8 cellular contexts compared by ENCODE assay signal in genomic region chr22:36339171-36340065, GRCh38. TPM values are rescaled to one million over a fixed set of nuclear protein-coding genes. Genes with fewer than 3 reads are reported as not detected.
DNase-seq lines count a peak whose midpoint lies in the region; ATAC-seq and TF ChIP-seq lines count a peak whose summit lies in the region.

No MANE protein-coding gene starts in this region.

- POLR2A ChIA-PET in HCT116 (lab: Charles Lee), result no interaction called here

- H3K9me3 ChIP-seq in HCT116 (ENCODE audit: control insufficient read depth in 1 of 2, insufficient read depth in 1 of 2, low read depth in 1 of 2, low read length in 2 of 2), result no peaks in the 10 kb centered on the region

- peak overlapping the region; percentile 92 for H3K27ac Mint-ChIP-seq in activated T-helper 1 cell treated with anti-CD3 and anti-CD28 coated beads, Interleukin-12 subunit alpha, Interleukin-12 subunit beta, Interleukin-2, Interleukin-4 antibody, amounts not matched to agents 30 ng/mL and 10 ng/mL and 1 ng/mL, durations not matched to agents 14 hours and 24 hours and 36 hours
- H3K27ac Mint-ChIP-seq in stimulated activated effector memory CD8-positive, alpha-beta T cell treated with anti-CD3 and anti-CD28 coated beads, Interleukin-12 subunit alpha, Interleukin-12 subunit beta, amount 100 ng/mL, for 72 hours, result peak overlapping the region; percentile 88

- H3K4me3 Mint-ChIP-seq in activated T-helper 1 cell treated with anti-CD3 and anti-CD28 coated beads, Interleukin-12 subunit alpha, Interleukin-12 subunit beta, Interleukin-2, Interleukin-4 antibody, amounts not matched to agents 30 ng/mL and 10 ng/mL and 1 ng/mL, durations not matched to agents 14 hours and 24 hours and 36 hours, result peak overlapping the region; percentile 58
- H3K4me3 Mint-ChIP-seq in stimulated activated effector memory CD8-positive, alpha-beta T cell treated with anti-CD3 and anti-CD28 coated beads, Interleukin-12 subunit alpha, Interleukin-12 subunit beta, amount 100 ng/mL, for 72 hours, result peak overlapping the region; percentile 47

- H3K9ac ChIP-seq in HCT116 (ENCODE audit: low read length), result no peak overlapping the region

- peaks cover 67% of the 10 kb centered on the region for H3K36me3 Mint-ChIP-seq in activated T-helper 1 cell treated with anti-CD3 and anti-CD28 coated beads, Interleukin-12 subunit alpha, Interleukin-12 subunit beta, Interleukin-2, Interleukin-4 antibody, amounts not matched to agents 30 ng/mL and 10 ng/mL and 1 ng/mL, durations not matched to agents 14 hours and 24 hours and 36 hours (ENCODE audit: low read depth)
- peaks cover 100% of the 10 kb centered on the region for H3K36me3 Mint-ChIP-seq in stimulated activated effector memory CD8-positive, alpha-beta T cell treated with anti-CD3 and anti-CD28 coated beads, Interleukin-12 subunit alpha, Interleukin-12 subunit beta, amount 100 ng/mL, for 72 hours

- no peak for ATAC-seq in HCT116
- peak; percentile 69 for ATAC-seq in stimulated activated effector memory CD8-positive, alpha-beta T cell treated with anti-CD3 and anti-CD28 coated beads, Interleukin-12 subunit alpha, Interleukin-12 subunit beta, amount 100 ng/mL, for 72 hours
- ATAC-seq in GM18517 (IDR thresholded peaks at IDR 0.05; ENCODE audit: unreplicated experiment), result no peak
- no peak for ATAC-seq in HG03571 (IDR thresholded peaks at IDR 0.05; ENCODE audit: unreplicated experiment)

- no peak overlapping the region for H3K4me2 ChIP-seq in HCT116 (ENCODE audit: low read length)

- H3K4me3 ChIP-seq in HCT116 (replicated peaks in 1 of 2; ENCODE audit: low read depth in 1 of 2, low read length in 2 of 2) (no peak overlapping the region), foreskin fibroblast (ENCODE audit: low read depth in 1 of 2, low read length in 2 of 2) (no peak overlapping the region)

- no peak for TF ChIP-seq POLR2A in HCT116 (IDR thresholded peaks at IDR 0.05; ENCODE audit: borderline replicate concordance, extremely low read depth, insufficient read depth, insufficient read length)

- H3K27me3 ChIP-seq in HCT116 (ENCODE audit: insufficient read depth, low read length), result no peaks in the 10 kb centered on the region

- H4K20me1 ChIP-seq in HCT116 (ENCODE audit: insufficient read depth), result no peaks in the 10 kb centered on the region

- no peak for DNase-seq in HCT116 (ENCODE audit: low read depth, low spot score)
- DNase-seq in activated T-helper 1 cell treated with anti-CD3 and anti-CD28 coated beads, Interleukin-12 subunit alpha, Interleukin-12 subunit beta, Interleukin-2, Interleukin-4 antibody, amounts not matched to agents 30 ng/mL and 10 ng/mL and 1 ng/mL, durations not matched to agents 14 hours and 24 hours and 36 hours (ENCODE audit: low spot score), result peak; percentile 32
- peak; percentile 76 to 85 for DNase-seq in foreskin fibroblast
- DNase-seq in stimulated activated effector memory CD8-positive, alpha-beta T cell treated with anti-CD3 and anti-CD28 coated beads, Interleukin-12 subunit alpha, Interleukin-12 subunit beta, amount 100 ng/mL, for 72 hours (ENCODE audit: low spot score in 2 of 2), result no peak
- no peak for DNase-seq in NCI-H446 treated with DMSO at 0.1 percent for 48 hours (lab: John Stamatoyannopoulos, UW)
- DNase-seq in NOMO-1 treated with dmso at 0.1 percent for 144 hours (lab: John Stamatoyannopoulos, UW; ENCODE audit: unreplicated experiment), result no peak

- H3K4me1 Mint-ChIP-seq in activated T-helper 1 cell treated with anti-CD3 and anti-CD28 coated beads, Interleukin-12 subunit alpha, Interleukin-12 subunit beta, Interleukin-2, Interleukin-4 antibody, amounts not matched to agents 30 ng/mL and 10 ng/mL and 1 ng/mL, durations not matched to agents 14 hours and 24 hours and 36 hours (ENCODE audit: low read depth), result peaks cover 90% of the 10 kb centered on the region
- H3K4me1 Mint-ChIP-seq in stimulated activated effector memory CD8-positive, alpha-beta T cell treated with anti-CD3 and anti-CD28 coated beads, Interleukin-12 subunit alpha, Interleukin-12 subunit beta, amount 100 ng/mL, for 72 hours, result peaks cover 95% of the 10 kb centered on the region

- no peak for TF ChIP-seq RAD21 in HCT116 (IDR thresholded peaks at IDR 0.05; ENCODE audit: low read depth)

- H3K27ac ChIP-seq in HCT116 (ENCODE audit: low read depth, low read length), result no peak overlapping the region

- H3K27me3 Mint-ChIP-seq in activated T-helper 1 cell treated with anti-CD3 and anti-CD28 coated beads, Interleukin-12 subunit alpha, Interleukin-12 subunit beta, Interleukin-2, Interleukin-4 antibody, amounts not matched to agents 30 ng/mL and 10 ng/mL and 1 ng/mL, durations not matched to agents 14 hours and 24 hours and 36 hours (ENCODE audit: insufficient read depth), result no peaks in the 10 kb centered on the region

- peaks cover 33 to 47% of the 10 kb centered on the region in 2 experiments; a peak in 3 of 4 replicates for H3K36me3 ChIP-seq in HCT116 (ENCODE audit: control insufficient read depth in 1 of 2, insufficient read depth in 2 of 2, low read length in 2 of 2)

- intact Hi-C loops in HCT116 (cut with micrococcal nuclease), result no loop called here
- intact Hi-C loops in activated T-helper 1 cell treated with anti-CD3 and anti-CD28 coated beads, Interleukin-12 subunit alpha, Interleukin-12 subunit beta, Interleukin-2, Interleukin-4 antibody, amounts not matched to agents 30 ng/mL and 10 ng/mL and 1 ng/mL, durations not matched to agents 14 hours and 24 hours and 36 hours (cut with micrococcal nuclease), result loop anchor here (1.0 to 2.0 kb wide), 3 partner anchors 8 to 115 kb away; no protein-coding TSS in a partner anchor

- RAD21 ChIA-PET in HCT116 (lab: Charles Lee; ENCODE audit: low non-redundant PET in 1 of 2, low total read pairs in 2 of 2, uncharacterized antibody in 2 of 2, unreplicated experiment in 2 of 2), result no interaction called here

- peaks cover 97% of the 10 kb centered on the region for H3K79me2 ChIP-seq in HCT116 (ENCODE audit: insufficient read depth, low read length)

- CTCF ChIA-PET in HCT116 (lab: Charles Lee), result no interaction called here

- no peaks in the 10 kb centered on the region for H3K9me2 ChIP-seq in HCT116 (ENCODE audit: insufficient read depth)

- H3K4me1 ChIP-seq in HCT116 (ENCODE audit: control insufficient read depth in 1 of 2, insufficient read depth in 2 of 2, low read length in 2 of 2), result peaks cover 0 to 27% of the 10 kb centered on the region in 2 experiments; a peak in 2 of 4 replicates

- TF ChIP-seq CTCF in HCT116 (IDR thresholded peaks at IDR 0.05 in 2 of 3, conservative IDR thresholded peaks at IDR 0.05 in 1 of 3; ENCODE audit: borderline replicate concordance in 1 of 3, insufficient read depth in 1 of 3, low read depth in 2 of 3, low read length in 2 of 3) (no peak), foreskin fibroblast (IDR thresholded peaks at IDR 0.05; ENCODE audit: low read depth, low read length) (no peak)

- H2AFZ ChIP-seq in HCT116 (ENCODE audit: low read depth, low read length, poor library complexity, severe bottlenecking), result no peak overlapping the region

- H3K9me3 Mint-ChIP-seq in activated T-helper 1 cell treated with anti-CD3 and anti-CD28 coated beads, Interleukin-12 subunit alpha, Interleukin-12 subunit beta, Interleukin-2, Interleukin-4 antibody, amounts not matched to agents 30 ng/mL and 10 ng/mL and 1 ng/mL, durations not matched to agents 14 hours and 24 hours and 36 hours, result no peaks in the 10 kb centered on the region
- H3K9me3 Mint-ChIP-seq in stimulated activated effector memory CD8-positive, alpha-beta T cell treated with anti-CD3 and anti-CD28 coated beads, Interleukin-12 subunit alpha, Interleukin-12 subunit beta, amount 100 ng/mL, for 72 hours, result no peaks in the 10 kb centered on the region

- BruUV-seq in HCT116 (replicated peaks; lab: Mats Ljungman, UMichigan), result TSS peak; percentile 29

TF ChIP-seq in HCT116, 20 proteins besides CTCF, POLR2A, EP300 and RAD21:
- TF ChIP-seq EZH2 (IDR thresholded peaks at IDR 0.05) (no peak), CBX3 (IDR thresholded peaks at IDR 0.05; ENCODE audit: low read depth) (no peak)
TF ChIP-seq in HCT116: peak in this region for 0.

RNA-seq across cellular contexts. Expression of gene MYH9, which starts 48.3 kb away (rescaled TPM):
- total RNA-seq in HCT116 (2021; ENCODE audit: unreplicated experiment), result 258 TPM
- polyA plus RNA-seq in HCT116 (2012), result 205 and 249 TPM in 2 replicates
- 618 and 639 TPM in 2 replicates for total RNA-seq in activated T-helper 1 cell treated with anti-CD3 and anti-CD28 coated beads, Interleukin-12 subunit alpha, Interleukin-12 subunit beta, Interleukin-2, Interleukin-4 antibody, amounts not matched to agents 30 ng/mL and 10 ng/mL and 1 ng/mL, durations not matched to agents 14 hours and 24 hours and 36 hours

Comparison
In these comparisons a context has a peak if more than half of its experiments do, and no peak if none do; other contexts are left out.
1. DNase-seq: peak in activated T-helper 1 cell treated with anti-CD3 and anti-CD28 coated beads, Interleukin-12 subunit alpha, Interleukin-12 subunit beta, Interleukin-2, Interleukin-4 antibody, amounts not matched to agents 30 ng/mL and 10 ng/mL and 1 ng/mL, durations not matched to agents 14 hours and 24 hours and 36 hours (single experiment) and foreskin fibroblast (2 of 2); none in HCT116 (single experiment), stimulated activated effector memory CD8-positive, alpha-beta T cell treated with anti-CD3 and anti-CD28 coated beads, Interleukin-12 subunit alpha, Interleukin-12 subunit beta, amount 100 ng/mL, for 72 hours (0 of 2), NCI-H446 treated with DMSO at 0.1 percent for 48 hours (single experiment) and NOMO-1 treated with dmso at 0.1 percent for 144 hours (single experiment).